ENCODE assay signal across 8 cellular contexts in the genomic region with DNA sequence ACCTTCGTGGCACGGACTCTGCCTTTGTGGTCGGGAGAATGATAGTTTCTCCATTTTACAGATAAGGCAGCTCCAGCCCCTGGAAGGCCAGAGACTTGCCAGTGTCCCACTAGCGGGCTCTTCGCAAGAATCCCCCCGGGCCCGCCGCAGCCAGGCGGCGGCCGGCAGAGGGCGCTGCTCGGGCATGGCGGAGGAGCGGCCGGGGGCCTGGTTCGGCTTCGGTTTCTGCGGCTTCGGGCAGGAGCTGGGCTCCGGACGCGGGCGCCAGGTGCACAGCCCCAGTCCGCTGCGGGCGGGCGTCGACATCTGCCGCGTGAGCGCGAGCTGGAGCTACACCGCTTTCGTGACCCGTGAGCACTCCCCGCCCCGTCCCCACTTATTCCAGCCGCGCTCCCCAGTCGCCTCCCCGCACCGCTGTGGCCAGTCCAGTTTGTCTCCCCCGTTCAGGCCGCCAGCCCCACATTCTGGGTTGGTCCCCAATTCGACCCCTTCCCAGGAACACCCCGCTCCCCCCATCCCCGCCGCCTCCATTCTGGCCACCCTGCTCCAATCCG. TPM values are rescaled to one million over a fixed set of nuclear protein-coding genes. Genes with fewer than 3 reads are reported as not detected.
DNase-seq lines count a peak whose midpoint lies in the region; ATAC-seq and TF ChIP-seq lines count a peak whose summit lies in the region.

No MANE protein-coding gene starts in this region.

- intact Hi-C loops in aorta (cut with DNase I), result loop anchor here (2.0 to 10.0 kb wide), 7 partner anchors 36 to 316 kb away; a partner anchor contains a TSS

- H3K4me1 ChIP-seq in Loucy (ENCODE audit: insufficient read depth, low read length, poor library complexity, severe bottlenecking) (peaks cover 14% of the 10 kb centered on the region), aorta (ENCODE audit: control insufficient read depth in 1 of 2, insufficient read depth in 2 of 2, low read length in 2 of 2) (no peaks in the 10 kb centered on the region)

- peak overlapping the region; percentile 99 for H3K9ac ChIP-seq in Loucy (ENCODE audit: low read depth, low read length, poor library complexity, severe bottlenecking)

- 0 to 2% methylated on average over 41 to 50 of the region's 50 CpGs for WGBS in aorta, 2 donors

- no peak overlapping the region for H3K27ac Mint-ChIP-seq in T-helper 17 cell

- H3K79me2 ChIP-seq in Loucy (ENCODE audit: insufficient read depth, low read length), result peaks cover 39% of the 10 kb centered on the region

- H3K27me3 ChIP-seq in Loucy (ENCODE audit: insufficient read depth, low read length, poor library complexity, severe bottlenecking) (no peaks in the 10 kb centered on the region), aorta (ENCODE audit: control insufficient read depth in 1 of 2, insufficient read depth in 2 of 2, low read length in 1 of 2) (no peaks in the 10 kb centered on the region)

- peak overlapping the region in 1 of 2 donors; percentile 13 for H3K27ac ChIP-seq in aorta (ENCODE audit: low read depth in 1 of 2, low read length in 2 of 2)

- DNase-seq in EH (ENCODE audit: low read depth) (peak; percentile 76), T-helper 17 cell (peak; percentile 50 to 70 (median 58)), astrocyte of the cerebellum (ENCODE audit: low read depth) (no peak), hepatic stellate cell (ENCODE audit: low spot score) (peak; percentile 94), renal cortical epithelial cell (ENCODE audit: low read depth) (peak; percentile 33), aorta (peak; percentile 76 to 94)

- ATAC-seq in T-helper 17 cell, result no peak
- ATAC-seq in aorta (ENCODE audit: low FRiP score), result peak; percentile 65
- ATAC-seq in GM18519 (IDR thresholded peaks at IDR 0.05; ENCODE audit: low FRiP score, unreplicated experiment), result no peak

- peaks cover 8% of the 10 kb centered on the region for H4K20me1 ChIP-seq in Loucy (ENCODE audit: insufficient read depth, low read length, poor library complexity, severe bottlenecking)

- H3K4me1 Mint-ChIP-seq in T-helper 17 cell, result peaks cover 12% of the 10 kb centered on the region

- H2AFZ ChIP-seq in Loucy (ENCODE audit: low read length), result no peak overlapping the region

- H3K27me3 Mint-ChIP-seq in T-helper 17 cell, result no peaks in the 10 kb centered on the region

- no peaks in the 10 kb centered on the region for H3K9me3 ChIP-seq in Loucy (ENCODE audit: insufficient read depth, low read depth, low read length)
- no peaks in the 10 kb centered on the region for H3K9me3 ChIP-seq in T-helper 17 cell (ENCODE audit: control insufficient read depth, low read length, poor library complexity, severe bottlenecking)
- H3K9me3 ChIP-seq in aorta (ENCODE audit: control insufficient read depth, low read length), result no peaks in the 10 kb centered on the region

- no peaks in the 10 kb centered on the region for H3K9me2 ChIP-seq in Loucy (replicated peaks; ENCODE audit: low read depth, low read length)

- peak overlapping the region; percentile 95 for H3K4me3 ChIP-seq in Loucy (ENCODE audit: low read length, poor library complexity, severe bottlenecking)
- H3K4me3 ChIP-seq in astrocyte of the cerebellum (ENCODE audit: low read depth, low read length), result peak overlapping the region; percentile 48
- H3K4me3 ChIP-seq in aorta (ENCODE audit: low read length in 2 of 2), result peak overlapping the region; percentile 50 to 73

- peak overlapping the region; percentile 87 for H3K4me3 Mint-ChIP-seq in T-helper 17 cell

- H3K4me2 ChIP-seq in Loucy (ENCODE audit: low read depth, low read length, poor library complexity, severe bottlenecking), result peak overlapping the region; percentile 99

- TF ChIP-seq CTCF in Loucy (conservative IDR thresholded peaks at IDR 0.05; ENCODE audit: low read length), result 0 out of 2 replicates have a peak, but pooled peaks have one; percentile 11
- TF ChIP-seq CTCF in astrocyte of the cerebellum (IDR thresholded peaks at IDR 0.05; ENCODE audit: low read depth, low read length, missing control alignments), result peak; percentile 96

- in situ Hi-C loops in astrocyte of the cerebellum (cut with HindIII; ENCODE audit: low sequenced_read_pairs), result no loop called here

- no peaks in the 10 kb centered on the region for H3F3A ChIP-seq in Loucy (ENCODE audit: low read depth)

- H3K36me3 ChIP-seq in Loucy (ENCODE audit: insufficient read depth, low read length) (peaks cover 42% of the 10 kb centered on the region; the same call in 1 of the 2 replicates), aorta (ENCODE audit: control insufficient read depth in 1 of 2, insufficient read depth in 2 of 2, low read length in 1 of 2) (peaks cover 0 to 3% of the 10 kb centered on the region in 2 donors)

- peaks cover 3% of the 10 kb centered on the region for H3K36me3 Mint-ChIP-seq in T-helper 17 cell (ENCODE audit: low read depth)

RNA-seq across cellular contexts. Expression of a gene that starts 1.9 kb away (rescaled TPM):
- total RNA-seq in T-helper 17 cell, result 1 to 10 TPM; 3.7 to 5.3 TPM
- total RNA-seq in renal cortical epithelial cell, result 10.1 and 15.7 TPM in 2 replicates
- 10 to 100 TPM in 1 of 2 donors, 1 to 10 TPM in 1; 5.9 to 12.3 TPM for total RNA-seq in aorta
- 1 to 10 TPM; 3.9 to 8.2 TPM for polyA plus RNA-seq in aorta

RNA-seq across cellular contexts. Expression of a gene that starts 21.5 kb away (rescaled TPM):
- total RNA-seq in T-helper 17 cell, result 10 to 100 TPM; 36.9 to 38.3 TPM
- total RNA-seq in renal cortical epithelial cell, result 71.0 and 74.1 TPM in 2 replicates
- 10 to 100 TPM; 65.5 to 90.1 TPM for total RNA-seq in aorta
- polyA plus RNA-seq in aorta, result 10 to 100 TPM; 34.6 to 96.7 TPM

RNA-seq across cellular contexts. Expression of a gene that starts 24.3 kb away (rescaled TPM):
- total RNA-seq in T-helper 17 cell, result 10 to 100 TPM; 11.1 to 12.9 TPM
- 13.0 and 17.1 TPM in 2 replicates for total RNA-seq in renal cortical epithelial cell
- 1 to 10 TPM; 7.3 to 7.7 TPM for total RNA-seq in aorta
- polyA plus RNA-seq in aorta, result 10 to 100 TPM in 1 of 2 donors, 1 to 10 TPM in 1; 6.5 to 15.3 TPM

RNA-seq across cellular contexts. Expression of a gene that starts 37.7 kb away (rescaled TPM):
- total RNA-seq in T-helper 17 cell, result 10 to 100 TPM; 19.9 to 40.6 TPM
- total RNA-seq in renal cortical epithelial cell, result 18.4 and 93.3 TPM in 2 replicates
- total RNA-seq in aorta, result 1 to 10 TPM; 7.7 to 8.1 TPM
- polyA plus RNA-seq in aorta, result 1 to 10 TPM; 3.5 to 6.0 TPM

RNA-seq across cellular contexts. Expression of a gene that starts 53.5 kb away (rescaled TPM):
- total RNA-seq in T-helper 17 cell, result 100 to 1,000 TPM; 159 to 186 TPM
- 12.0 and 31.3 TPM in 2 replicates for total RNA-seq in renal cortical epithelial cell
- total RNA-seq in aorta, result 10 to 100 TPM; 56.7 to 82.4 TPM
- 10 to 100 TPM; 19.2 to 49.2 TPM for polyA plus RNA-seq in aorta
